In genomic region chr20:50930139-50931047, GRCh38 we compare ENCODE assay signal across 8 cellular contexts. TPM values are rescaled to one million over a fixed set of nuclear protein-coding genes. Genes with fewer than 3 reads are reported as not detected.
DNase-seq lines count a peak whose midpoint lies in the region; ATAC-seq and TF ChIP-seq lines count a peak whose summit lies in the region.

No MANE protein-coding gene starts in this region.

- peaks cover 51% of the 10 kb centered on the region for H3K4me1 Mint-ChIP-seq in brain

- H3K36me3 ChIP-seq in DND-41 (ENCODE audit: insufficient read depth, low read length) (peaks cover 74% of the 10 kb centered on the region), HCT116 (ENCODE audit: control insufficient read depth in 1 of 2, insufficient read depth in 2 of 2, low read length in 2 of 2) (peaks cover 38 to 47% of the 10 kb centered on the region in 2 experiments)

- BruUV-seq in HCT116 (replicated peaks; lab: Mats Ljungman, UMichigan), result no TSS peak

- H3K79me2 ChIP-seq in DND-41 (ENCODE audit: insufficient read depth, low read length) (peaks cover 64% of the 10 kb centered on the region), HCT116 (ENCODE audit: insufficient read depth, low read length) (peaks cover 51% of the 10 kb centered on the region)

- H4K20me1 ChIP-seq in DND-41 (ENCODE audit: insufficient read depth, low read length) (peaks cover 45% of the 10 kb centered on the region), HCT116 (ENCODE audit: insufficient read depth) (peaks cover 36% of the 10 kb centered on the region; the same call in 1 of the 2 replicates)

- peak overlapping the region; percentile 95 to 100 (median 99) for H3K27ac Mint-ChIP-seq in brain

- peak overlapping the region; percentile 98 for H2AFZ ChIP-seq in DND-41 (ENCODE audit: low read depth, low read length)
- H2AFZ ChIP-seq in HCT116 (ENCODE audit: low read depth, low read length, poor library complexity, severe bottlenecking), result no peak overlapping the region

- ATAC-seq in DND-41 (ENCODE audit: insufficient read depth, low read depth) (no peak), HCT116 (peak; percentile 12)

- TF ChIP-seq CTCF in DND-41 (IDR thresholded peaks at IDR 0.05; ENCODE audit: borderline replicate concordance, extremely low read depth, low read length, poor library complexity, severe bottlenecking), result no peak
- no peak for TF ChIP-seq CTCF in HCT116 (IDR thresholded peaks at IDR 0.05 in 2 of 3, conservative IDR thresholded peaks at IDR 0.05 in 1 of 3; ENCODE audit: borderline replicate concordance in 1 of 3, insufficient read depth in 1 of 3, low read depth in 2 of 3, low read length in 2 of 3)
- TF ChIP-seq CTCF in brain (conservative IDR thresholded peaks at IDR 0.05), result no peak

- H3K4me2 ChIP-seq in DND-41 (ENCODE audit: insufficient read depth, low read length), result peak overlapping the region; percentile 72
- peak overlapping the region; percentile 87 for H3K4me2 ChIP-seq in HCT116 (ENCODE audit: low read length)

- TF ChIP-seq RAD21 in HCT116 (IDR thresholded peaks at IDR 0.05; ENCODE audit: low read depth), result no peak

- peaks cover 52% of the 10 kb centered on the region for H3K36me3 Mint-ChIP-seq in brain

- intact Hi-C loops in HCT116 (cut with micrococcal nuclease), result no loop called here

- peak overlapping the region; percentile 99 for H3K27ac ChIP-seq in DND-41 (ENCODE audit: low read length)
- peak overlapping the region; percentile 98 for H3K27ac ChIP-seq in HCT116 (ENCODE audit: low read depth, low read length)

- no peak for TF ChIP-seq POLR2A in HCT116 (IDR thresholded peaks at IDR 0.05; ENCODE audit: borderline replicate concordance, extremely low read depth, insufficient read depth, insufficient read length)

- DNase-seq in DND-41 (peak; percentile 39), HCT116 (ENCODE audit: low read depth, low spot score) (no peak), OCI-M1 (lab: John Stamatoyannopoulos, UW) (peak; percentile 44), kidney tubule cell (ENCODE audit: low spot score) (peak; percentile 29), HCEC 1CT (no peak), COLO829 (ENCODE audit: low spot score) (no peak)
- DNase-seq in stimulated activated CD4-positive, alpha-beta T cell treated with anti-CD3 and anti-CD28 coated beads, TNF-alpha, amount 100 ng/mL, for 4 hours (ENCODE audit: low read depth in 3 of 3), result peak in 2 of 3 experiments; percentile 7 to 26

- H3K27me3 ChIP-seq in DND-41 (ENCODE audit: insufficient read depth, low read length, poor library complexity) (no peaks in the 10 kb centered on the region), HCT116 (ENCODE audit: insufficient read depth, low read length) (no peaks in the 10 kb centered on the region)

- no peaks in the 10 kb centered on the region for H3K9me2 ChIP-seq in HCT116 (ENCODE audit: insufficient read depth)

- RAD21 ChIA-PET in HCT116 (lab: Charles Lee; ENCODE audit: low non-redundant PET in 1 of 2, low total read pairs in 2 of 2, uncharacterized antibody in 2 of 2, unreplicated experiment in 2 of 2), result no interaction called here

- peak overlapping the region; percentile 89 for H3K9ac ChIP-seq in DND-41 (ENCODE audit: low read depth, low read length)
- peak overlapping the region; percentile 81 for H3K9ac ChIP-seq in HCT116 (ENCODE audit: low read length)

- H3K4me1 ChIP-seq in DND-41 (ENCODE audit: insufficient read depth, low read length), result peaks cover 52% of the 10 kb centered on the region
- peaks cover 4 to 27% of the 10 kb centered on the region in 2 experiments; a peak in 3 of 4 replicates for H3K4me1 ChIP-seq in HCT116 (ENCODE audit: control insufficient read depth in 1 of 2, insufficient read depth in 2 of 2, low read length in 2 of 2)

- H3K4me3 Mint-ChIP-seq in brain, result peak overlapping the region; percentile 90 to 96 (median 95)

- no peaks in the 10 kb centered on the region for H3K9me3 Mint-ChIP-seq in brain

- POLR2A ChIA-PET in HCT116 (lab: Charles Lee), result interaction anchor here (0.9 to 2.4 kb wide), 6 partner anchors 14 to 140 kb away, joined by 3 to 9 read pairs (median 5); partner anchors contain the start of genes DPM1 and MOCS3

- H3K9me3 ChIP-seq in DND-41 (ENCODE audit: insufficient read depth, low read length, severe bottlenecking) (no peaks in the 10 kb centered on the region), HCT116 (ENCODE audit: control insufficient read depth in 1 of 2, insufficient read depth in 1 of 2, low read depth in 1 of 2, low read length in 2 of 2) (no peaks in the 10 kb centered on the region)

- peaks cover 15% of the 10 kb centered on the region for H3K27me3 Mint-ChIP-seq in brain

- H3K4me3 ChIP-seq in DND-41 (ENCODE audit: low read depth in 1 of 2, low read length in 2 of 2), result peak overlapping the region; percentile 53 to 72; a peak in 3 of 4 replicates
- peak overlapping the region; percentile 63 to 75 for H3K4me3 ChIP-seq in HCT116 (replicated peaks in 1 of 2; ENCODE audit: low read depth in 1 of 2, low read length in 2 of 2)

- CTCF ChIA-PET in HCT116 (lab: Charles Lee), result interaction anchor here (0.6 to 3.9 kb wide), 17 partner anchors 9 to 665 kb away, joined by 3 to 39 read pairs (median 5); partner anchors contain the start of genes BCAS4, DPM1 and MOCS3

TF ChIP-seq in HCT116, 20 proteins besides CTCF, POLR2A, EP300 and RAD21:
- TF ChIP-seq POLR2AphosphoS5 (IDR thresholded peaks at IDR 0.05; ENCODE audit: low read depth, low read length), result no peak
- no peak for TF ChIP-seq ATF3 (IDR thresholded peaks at IDR 0.05)
- TF ChIP-seq CEBPB (IDR thresholded peaks at IDR 0.05; ENCODE audit: low read depth), result no peak
- TF ChIP-seq ZFX (IDR thresholded peaks at IDR 0.05), result peak; percentile 71
- TF ChIP-seq SP1 (IDR thresholded peaks at IDR 0.05; ENCODE audit: low read depth), result no peak

RNA-seq across cellular contexts. Expression of gene ADNP, which starts 0.8 kb away (rescaled TPM):
- 85.9 TPM for total RNA-seq in HCT116 (2021; ENCODE audit: unreplicated experiment)
- polyA plus RNA-seq in HCT116 (2012), result 34.3 and 46.9 TPM in 2 replicates
- polyA plus RNA-seq in brain (ENCODE audit: insufficient read depth, low read depth, low replicate concordance), result 75.7 TPM

RNA-seq across cellular contexts. Expression of gene DPM1, which starts 27.9 kb away (rescaled TPM):
- total RNA-seq in HCT116 (2021; ENCODE audit: unreplicated experiment), result 65.5 TPM
- polyA plus RNA-seq in HCT116 (2012), result 34.6 and 52.8 TPM in 2 replicates
- 29.4 TPM for polyA plus RNA-seq in brain (ENCODE audit: insufficient read depth, low read depth, low replicate concordance)

RNA-seq across cellular contexts. Expression of gene MOCS3, which starts 28.2 kb away (rescaled TPM):
- total RNA-seq in HCT116 (2021; ENCODE audit: unreplicated experiment), result 6.4 TPM
- 2.9 and 3.4 TPM in 2 replicates for polyA plus RNA-seq in HCT116 (2012)
- polyA plus RNA-seq in brain (ENCODE audit: insufficient read depth, low read depth, low replicate concordance), result 3.1 TPM

Comparison
In these comparisons a context has a peak if more than half of its experiments do, and no peak if none do; other contexts are left out.
1. DNase-seq: peak in DND-41 (single experiment), OCI-M1 (single experiment), kidney tubule cell (single experiment) and stimulated activated CD4-positive, alpha-beta T cell treated with anti-CD3 and anti-CD28 coated beads, TNF-alpha, amount 100 ng/mL, for 4 hours (2 of 3); none in HCT116 (single experiment), HCEC 1CT (single experiment) and COLO829 (single experiment).